Comparison of ENCODE assay signal across 1 cellular context in genomic region chr22:20298110-20298802, GRCh38.
TF ChIP-seq lines count a peak whose summit lies in the region.

No MANE protein-coding gene starts in this region.

TF ChIP-seq in IMR-90, 13 proteins besides CTCF, POLR2A, EP300 and RAD21:
- TF ChIP-seq USF2 (IDR thresholded peaks at IDR 0.05; ENCODE audit: low read depth, low read length) (no peak), CHD1 (IDR thresholded peaks at IDR 0.05; ENCODE audit: low read depth, low read length) (no peak), RFX5 (IDR thresholded peaks at IDR 0.05; ENCODE audit: low read depth, low read length) (no peak), CEBPB (IDR thresholded peaks at IDR 0.05; ENCODE audit: low read depth, low read length) (no peak), FOS (IDR thresholded peaks at IDR 0.05; ENCODE audit: low read depth, low read length) (no peak), SMC3 (IDR thresholded peaks at IDR 0.05; ENCODE audit: low read depth, low read length) (no peak)
